ENCODE assay signal across 10 cellular contexts in genomic region chr13:112619730-112620639, GRCh38. TPM values are rescaled to one million over a fixed set of nuclear protein-coding genes. Genes with fewer than 3 reads are reported as not detected.
DNase-seq lines count a peak whose midpoint lies in the region; ATAC-seq and TF ChIP-seq lines count a peak whose summit lies in the region.
"Had no signal": no experiment of that assay in that cellular context is flagged by ENCODE, and none has a peak within 500 bp of the region (broad histone marks: within the 10 kb centered on the region; RNA-seq: fewer than 3 reads in every experiment).

No MANE protein-coding gene starts in this region.

- DNase-seq in DMS 273 (lab: John Stamatoyannopoulos, UW; ENCODE audit: unreplicated experiment) (peak; percentile 38), DMS 273 treated with DMSO at 0.1 percent for 48 hours (lab: John Stamatoyannopoulos, UW) (no peak), NCI-H510A (lab: John Stamatoyannopoulos, UW) (peak; percentile 92), fibroblast of the aortic adventitia (ENCODE audit: low read depth) (peak; percentile 33), renal cortical epithelial cell (ENCODE audit: low read depth) (peak; percentile 50)
- DNase-seq in activated CD4-positive, alpha-beta memory T cell treated with anti-CD3 and anti-CD28 coated beads for 36 hours, result no peak
- DNase-seq: left cardiac atrium had no signal

- H3K9me3 Mint-ChIP-seq in activated CD4-positive, alpha-beta memory T cell treated with anti-CD3 and anti-CD28 coated beads for 36 hours, result no peaks in the 10 kb centered on the region
- H3K9me3 Mint-ChIP-seq: stimulated activated naive CD8-positive, alpha-beta T cell treated with anti-CD3 and anti-CD28 coated beads, Interleukin-15, Interleukin-2, amounts not matched to agents 100 ng/mL and 50 ng/mL, for 24 hours had no signal

- peaks cover 3% of the 10 kb centered on the region for H3K27me3 Mint-ChIP-seq in activated CD4-positive, alpha-beta memory T cell treated with anti-CD3 and anti-CD28 coated beads for 36 hours

- H3K4me3 ChIP-seq in fibroblast of the aortic adventitia (ENCODE audit: low read depth, low read length), result no peak overlapping the region

- H3K4me3 Mint-ChIP-seq in activated CD4-positive, alpha-beta memory T cell treated with anti-CD3 and anti-CD28 coated beads for 36 hours, result no peak overlapping the region
- H3K4me3 Mint-ChIP-seq: stimulated activated naive CD8-positive, alpha-beta T cell treated with anti-CD3 and anti-CD28 coated beads, Interleukin-15, Interleukin-2, amounts not matched to agents 100 ng/mL and 50 ng/mL, for 24 hours had no signal

- H3K27ac Mint-ChIP-seq in activated CD4-positive, alpha-beta memory T cell treated with anti-CD3 and anti-CD28 coated beads for 36 hours, result no peak overlapping the region
- H3K27ac Mint-ChIP-seq: stimulated activated naive CD8-positive, alpha-beta T cell treated with anti-CD3 and anti-CD28 coated beads, Interleukin-15, Interleukin-2, amounts not matched to agents 100 ng/mL and 50 ng/mL, for 24 hours had no signal

- no peak for TF ChIP-seq CTCF in fibroblast of the aortic adventitia (IDR thresholded peaks at IDR 0.05; ENCODE audit: insufficient read depth, low read length)

- H3K4me1 Mint-ChIP-seq in activated CD4-positive, alpha-beta memory T cell treated with anti-CD3 and anti-CD28 coated beads for 36 hours (ENCODE audit: low read depth), result no peaks in the 10 kb centered on the region

- H3K36me3 Mint-ChIP-seq in activated CD4-positive, alpha-beta memory T cell treated with anti-CD3 and anti-CD28 coated beads for 36 hours, result no peaks in the 10 kb centered on the region

- intact Hi-C loops in activated CD4-positive, alpha-beta memory T cell treated with anti-CD3 and anti-CD28 coated beads for 36 hours (cut with micrococcal nuclease), result no loop called here

- CTCF ChIA-PET in activated CD4-positive, alpha-beta memory T cell treated with anti-CD3 and anti-CD28 coated beads for 36 hours (lab: Charles Lee), result no interaction called here

- POLR2A ChIA-PET in activated CD4-positive, alpha-beta memory T cell treated with anti-CD3 and anti-CD28 coated beads for 36 hours (lab: Charles Lee), result no interaction called here

- ATAC-seq in HG03039 (IDR thresholded peaks at IDR 0.05; ENCODE audit: unreplicated experiment) (no peak), GM19397 (IDR thresholded peaks at IDR 0.05; ENCODE audit: unreplicated experiment) (no peak)

RNA-seq across cellular contexts. Expression of gene TUBGCP3, which starts 32.0 kb away (rescaled TPM):
- total RNA-seq in fibroblast of the aortic adventitia (ENCODE audit: low replicate concordance) (8.6 and 26.8 TPM in 2 replicates), renal cortical epithelial cell (14.2 and 18.7 TPM in 2 replicates)
- total RNA-seq in activated CD4-positive, alpha-beta memory T cell treated with anti-CD3 and anti-CD28 coated beads for 36 hours, result 10 to 100 TPM; 51.7 to 53.7 TPM

Comparison
In these comparisons a context has a peak if more than half of its experiments do, and no peak if none do; other contexts are left out.
1. DNase-seq: peak in DMS 273 (single experiment), NCI-H510A (single experiment), fibroblast of the aortic adventitia (single experiment) and renal cortical epithelial cell (single experiment); none in DMS 273 treated with DMSO at 0.1 percent for 48 hours (single experiment) and activated CD4-positive, alpha-beta memory T cell treated with anti-CD3 and anti-CD28 coated beads for 36 hours (single experiment).